8 cellular contexts compared by ENCODE assay signal in genomic region chr3:50189274-50189673, GRCh38. TPM values are rescaled to one million over a fixed set of nuclear protein-coding genes. Genes with fewer than 3 reads are reported as not detected.
DNase-seq lines count a peak whose midpoint lies in the region; ATAC-seq and TF ChIP-seq lines count a peak whose summit lies in the region.

No MANE protein-coding gene starts in this region.

- H3K4me2 ChIP-seq in PC-9 = no peak overlapping the region

- TF ChIP-seq CTCF in PC-9 (conservative IDR thresholded peaks at IDR 0.05) (peak; percentile 77), brain (conservative IDR thresholded peaks at IDR 0.05) (peak; percentile 91 to 93)

- H3K36me3 ChIP-seq in PC-9 (ENCODE audit: low read depth) = no peaks in the 10 kb centered on the region

- no peak for ATAC-seq in GM21390 (IDR thresholded peaks at IDR 0.05; ENCODE audit: unreplicated experiment)

- H3K36me3 Mint-ChIP-seq in brain = peaks cover under 1% of the 10 kb centered on the region

- H3K27ac Mint-ChIP-seq in brain = peak overlapping the region; percentile 18 to 90 (median 84)

- H3K27me3 ChIP-seq in PC-9 (ENCODE audit: insufficient read depth, low read depth) = no peaks in the 10 kb centered on the region

- POLR2A ChIA-PET in PC-9 (lab: Charles Lee; ENCODE audit: unreplicated experiment) = no interaction called here

- H3K4me1 ChIP-seq in PC-9 (replicated peaks; ENCODE audit: insufficient read depth) = peaks cover 8% of the 10 kb centered on the region

- peaks cover under 1% of the 10 kb centered on the region for H3K27me3 Mint-ChIP-seq in brain

- DNase-seq in Daoy (ENCODE audit: low read depth) = peak; percentile 69
- peak; percentile 86 for DNase-seq in HuH-7 (ENCODE audit: low spot score)
- DNase-seq in PC-9 = peak; percentile 41 to 77
- peak; percentile 81 for DNase-seq in inferior parietal cortex (ENCODE audit: extremely low spot score)
- peak; percentile 38 to 57 for DNase-seq in stimulated activated CD4-positive, alpha-beta T cell treated with anti-CD3 and anti-CD28 coated beads, Interleukin-2, amount 100 ng/mL, for 24 hours
- no peak for DNase-seq in T-helper 9 cell

- no peaks in the 10 kb centered on the region for H3F3A ChIP-seq in PC-9 (ENCODE audit: insufficient read depth, low read depth)

- no peaks in the 10 kb centered on the region for H3K9me3 Mint-ChIP-seq in brain

- no peaks in the 10 kb centered on the region for H3K9me3 ChIP-seq in PC-9 (ENCODE audit: insufficient read depth, low read depth)

- no peak overlapping the region for H3K27ac ChIP-seq in PC-9

- no peaks in the 10 kb centered on the region for H3K9me2 ChIP-seq in PC-9 (ENCODE audit: insufficient read depth)

- H2AFZ ChIP-seq in PC-9 = no peak overlapping the region

- intact Hi-C loops in PC-9 (cut with micrococcal nuclease; ENCODE audit: unreplicated experiment) = loop anchor here (1.0 to 10.0 kb wide), 3 partner anchors 35 to 484 kb away; no protein-coding TSS in a partner anchor

- no peaks in the 10 kb centered on the region for H4K20me1 ChIP-seq in PC-9 (ENCODE audit: insufficient read depth)

- no peak overlapping the region for H3K4me3 Mint-ChIP-seq in brain

- H3K4me3 ChIP-seq in PC-9 = no peak overlapping the region

- peaks cover 14% of the 10 kb centered on the region for H3K4me1 Mint-ChIP-seq in brain

- BruUV-seq in PC-9 (replicated peaks; lab: Mats Ljungman, UMichigan) = no TSS peak

- H3K79me2 ChIP-seq in PC-9 (ENCODE audit: low read depth) = no peaks in the 10 kb centered on the region

- CTCF ChIA-PET in PC-9 (lab: Charles Lee) = interaction anchor here (0.6 kb wide), 1 partner anchor 39 kb away, joined by 3 read pairs; no protein-coding TSS in a partner anchor

RNA-seq across cellular contexts. Expression of gene GNAT1, which starts 2.1 kb away (rescaled TPM):
- total RNA-seq in Daoy (2014; rRNA removed; shearing (Covaris generic)) = not detected in 2 replicates
- total RNA-seq in PC-9 (2021) = 0.48 TPM in 1 of 2 replicates, not detected in the other
- polyA plus RNA-seq in brain (ENCODE audit: insufficient read depth, low read depth, low replicate concordance) = 0.59 TPM

RNA-seq across cellular contexts. Expression of gene SLC38A3, which starts 15.8 kb away (rescaled TPM):
- total RNA-seq in Daoy (2014; rRNA removed; shearing (Covaris generic)) = not detected in 2 replicates
- 0.33 and 0.37 TPM in 2 replicates for total RNA-seq in PC-9 (2021)
- polyA plus RNA-seq in brain (ENCODE audit: insufficient read depth, low read depth, low replicate concordance) = 18.3 TPM

RNA-seq across cellular contexts. Expression of gene SEMA3F, which starts 34.1 kb away (rescaled TPM):
- total RNA-seq in Daoy (2014; rRNA removed; shearing (Covaris generic)) = 0.51 and 1.4 TPM in 2 replicates
- total RNA-seq in PC-9 (2021) = 34.0 and 49.1 TPM in 2 replicates
- polyA plus RNA-seq in brain (ENCODE audit: insufficient read depth, low read depth, low replicate concordance) = 15.3 TPM

RNA-seq across cellular contexts. Expression of gene GNAI2, which starts 46.7 kb away (rescaled TPM):
- total RNA-seq in Daoy (2014; rRNA removed; shearing (Covaris generic)) = 139 and 163 TPM in 2 replicates
- 156 and 201 TPM in 2 replicates for total RNA-seq in PC-9 (2021)
- polyA plus RNA-seq in brain (ENCODE audit: insufficient read depth, low read depth, low replicate concordance) = 348 TPM

Comparison
In these comparisons a context has a peak if more than half of its experiments do, and no peak if none do; other contexts are left out.
1. RNA of gene SEMA3F, which starts 34.1 kb away (total RNA-seq): 34.0 to 49.1 TPM in PC-9; 0.51 to 1.4 TPM in Daoy; every median in the first group is over 10 times any median in the second.